In the genomic region with DNA sequence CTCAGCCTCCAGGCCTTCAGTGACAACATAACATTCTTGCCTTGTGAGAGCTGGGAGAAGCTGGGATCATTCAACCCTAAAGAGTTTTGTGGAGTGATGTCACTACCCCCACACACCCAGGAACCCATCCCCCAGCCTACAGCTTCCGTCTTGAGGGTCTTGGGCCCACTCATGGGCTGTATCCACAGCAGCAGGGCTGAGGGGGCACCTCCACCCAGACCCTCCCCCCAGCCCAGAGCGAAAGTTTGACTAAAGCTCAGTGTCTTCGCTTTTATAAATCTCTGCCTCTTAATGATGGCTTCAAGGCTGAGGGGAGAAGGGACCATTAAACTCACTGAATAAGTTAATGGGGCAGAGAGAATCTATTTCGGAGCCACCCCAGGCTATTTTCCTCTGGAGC, we compare ENCODE assay signal across 33 cellular contexts. TPM values are rescaled to one million over a fixed set of nuclear protein-coding genes. Genes with fewer than 3 reads are reported as not detected.
"Had no signal": no experiment of that assay in that cellular context is flagged by ENCODE, and none has a peak within 500 bp of the region (broad histone marks: within the 10 kb centered on the region; RNA-seq: fewer than 3 reads in every experiment).

No MANE protein-coding gene starts in this region.

- H3K9me3 Mint-ChIP-seq: immature natural killer cell; memory B cell; mesothelial cell of epicardium; natural killer cell treated with Interleukin-12 subunit alpha and Interleukin-12 subunit beta and Interleukin-15 and Interleukin-18, amount 100 ng/mL, for 72 hours; neural progenitor cell; stimulated activated naive B cell treated with anti-CD40 and anti-IgM and Interleukin-4, amounts not matched to agents 10 μg/mL and 1 μg/mL and 100 μg/mL, for 72 hours; stimulated activated naive CD8-positive, alpha-beta T cell treated with anti-CD3 and anti-CD28 coated beads, Interleukin-15, Interleukin-2, amounts not matched to agents 100 ng/mL and 50 ng/mL, for 24 hours had no signal

- DNase-seq: dermis blood vessel endothelial cell; effector memory CD4-positive, alpha-beta T cell; foreskin keratinocyte; hypothalamus; immature natural killer cell; islet precursor cell; mucosa of descending colon; naive B cell; nucleus accumbens; sigmoid colon; spleen; stimulated activated CD4-positive, alpha-beta T cell treated with anti-CD3 and anti-CD28 coated beads, Interleukin-4, amount 100 ng/mL, for 4 hours; stimulated activated naive B cell treated with anti-CD40 and anti-IgM and Interleukin-4, amounts not matched to agents 10 μg/mL and 1 μg/mL and 100 μg/mL, for 72 hours; upper lobe of right lung; uterus had no signal

- H3K9me3 ChIP-seq: esophagus muscularis mucosa, mucosa of descending colon, sigmoid colon, spleen, thoracic aorta, upper lobe of right lung, uterus had no signal

- H3K36me3 ChIP-seq: esophagus muscularis mucosa, gastroesophageal sphincter, neural progenitor cell, right atrium auricular region, sigmoid colon, spleen, thoracic aorta, upper lobe of right lung, uterus had no signal

- H3K4me3 ChIP-seq: coronary artery, esophagus muscularis mucosa, gastroesophageal sphincter, lung, mucosa of descending colon, neural progenitor cell, right atrium auricular region, sigmoid colon, spleen, thoracic aorta, tibial nerve, upper lobe of right lung, uterus had no signal

- H3K36me3 Mint-ChIP-seq: immature natural killer cell; memory B cell; mesothelial cell of epicardium; naive B cell; natural killer cell treated with Interleukin-12 subunit alpha and Interleukin-12 subunit beta and Interleukin-15 and Interleukin-18, amount 100 ng/mL, for 72 hours; neural progenitor cell; stimulated activated naive B cell treated with anti-CD40 and anti-IgM and Interleukin-4, amounts not matched to agents 10 μg/mL and 1 μg/mL and 100 μg/mL, for 72 hours had no signal

- H3K4me1 ChIP-seq: esophagus muscularis mucosa, foreskin keratinocyte, gastroesophageal sphincter, right atrium auricular region, sigmoid colon, spleen, tibial nerve, upper lobe of right lung, uterus had no signal

- ATAC-seq: foreskin keratinocyte; gastroesophageal sphincter; left lobe of liver; mucosa of descending colon; natural killer cell treated with Interleukin-12 subunit alpha and Interleukin-12 subunit beta and Interleukin-15 and Interleukin-18, amount 100 ng/mL, for 72 hours; stimulated activated naive B cell treated with anti-CD40 and anti-IgM and Interleukin-4, amounts not matched to agents 10 μg/mL and 1 μg/mL and 100 μg/mL, for 72 hours; upper lobe of right lung had no signal

- H2AFZ ChIP-seq: neural progenitor cell had no signal

- H3K4me3 Mint-ChIP-seq: immature natural killer cell; memory B cell; mesothelial cell of epicardium; naive B cell; natural killer cell treated with Interleukin-12 subunit alpha and Interleukin-12 subunit beta and Interleukin-15 and Interleukin-18, amount 100 ng/mL, for 72 hours; neural progenitor cell; stimulated activated naive B cell treated with anti-CD40 and anti-IgM and Interleukin-4, amounts not matched to agents 10 μg/mL and 1 μg/mL and 100 μg/mL, for 72 hours; stimulated activated naive CD8-positive, alpha-beta T cell treated with anti-CD3 and anti-CD28 coated beads, Interleukin-15, Interleukin-2, amounts not matched to agents 100 ng/mL and 50 ng/mL, for 24 hours had no signal

- H3K4me2 ChIP-seq: neural progenitor cell had no signal

- H3K27me3 ChIP-seq: esophagus muscularis mucosa, foreskin keratinocyte, neural progenitor cell, right atrium auricular region, sigmoid colon, tibial nerve, upper lobe of right lung, uterus had no signal

- H3K4me1 Mint-ChIP-seq: immature natural killer cell; memory B cell; mesothelial cell of epicardium; naive B cell; stimulated activated naive B cell treated with anti-CD40 and anti-IgM and Interleukin-4, amounts not matched to agents 10 μg/mL and 1 μg/mL and 100 μg/mL, for 72 hours had no signal

- H3K27ac Mint-ChIP-seq: immature natural killer cell; memory B cell; mesothelial cell of epicardium; naive B cell; natural killer cell treated with Interleukin-12 subunit alpha and Interleukin-12 subunit beta and Interleukin-15 and Interleukin-18, amount 100 ng/mL, for 72 hours; neural progenitor cell; stimulated activated naive B cell treated with anti-CD40 and anti-IgM and Interleukin-4, amounts not matched to agents 10 μg/mL and 1 μg/mL and 100 μg/mL, for 72 hours; stimulated activated naive CD8-positive, alpha-beta T cell treated with anti-CD3 and anti-CD28 coated beads, Interleukin-15, Interleukin-2, amounts not matched to agents 100 ng/mL and 50 ng/mL, for 24 hours had no signal

- H3K27ac ChIP-seq: coronary artery, esophagus muscularis mucosa, foreskin keratinocyte, gastroesophageal sphincter, neural progenitor cell, right atrium auricular region, sigmoid colon, spleen, thoracic aorta, tibial nerve, upper lobe of right lung, uterus had no signal

- H3K9ac ChIP-seq: neural progenitor cell had no signal

RNA-seq across cellular contexts. Expression of gene NTRK3, which starts 23.8 kb away (rescaled TPM):
- total RNA-seq: endothelial cell of umbilical vein, epithelial cell of proximal tubule, fibroblast of lung, foreskin keratinocyte, osteocyte, pulmonary artery endothelial cell had no signal
- polyA plus RNA-seq: endothelial cell of umbilical vein, foreskin keratinocyte, immature natural killer cell had no signal
